Comparison of ENCODE assay signal across 18 cellular contexts in the genomic region with DNA sequence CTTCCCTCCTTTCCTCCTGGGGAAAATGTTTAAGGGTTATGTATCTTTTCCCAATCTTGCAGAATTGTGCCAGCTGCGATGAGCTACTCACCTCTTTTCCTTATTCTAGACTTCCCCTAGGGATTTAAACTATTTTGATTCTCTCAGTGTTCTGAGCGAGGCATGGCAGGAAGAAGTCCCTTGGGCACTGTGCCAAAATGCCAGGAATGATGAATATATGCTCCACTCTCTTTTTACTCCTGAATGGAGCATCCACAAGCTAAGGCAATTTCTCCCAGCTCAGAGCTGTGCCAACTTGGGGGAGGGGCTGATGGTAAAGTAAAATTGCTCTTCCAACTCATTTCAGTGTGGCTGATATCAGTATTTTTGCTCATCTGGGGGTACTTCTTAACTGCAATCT. TPM values are rescaled to one million over a fixed set of nuclear protein-coding genes. Genes with fewer than 3 reads are reported as not detected.
DNase-seq lines count a peak whose midpoint lies in the region; ATAC-seq, FAIRE-seq and TF ChIP-seq lines count a peak whose summit lies in the region.
"Had no signal": no experiment of that assay in that cellular context is flagged by ENCODE, and none has a peak within 500 bp of the region (broad histone marks: within the 10 kb centered on the region; RNA-seq: fewer than 3 reads in every experiment).

No MANE protein-coding gene starts in this region.

- peaks cover 2% of the 10 kb centered on the region for H3K36me3 Mint-ChIP-seq in activated CD4-positive, alpha-beta T cell treated with anti-CD3 and anti-CD28 coated beads for 36 hours (ENCODE audit: low read depth)
- no peaks in the 10 kb centered on the region for H3K36me3 Mint-ChIP-seq in activated CD4-positive, alpha-beta memory T cell treated with anti-CD3 and anti-CD28 coated beads for 36 hours

- no peak overlapping the region for H3K4me3 Mint-ChIP-seq in activated CD4-positive, alpha-beta T cell treated with anti-CD3 and anti-CD28 coated beads for 36 hours
- no peak overlapping the region for H3K4me3 Mint-ChIP-seq in activated CD4-positive, alpha-beta memory T cell treated with anti-CD3 and anti-CD28 coated beads for 36 hours

- peaks cover 53% of the 10 kb centered on the region for H3K4me1 Mint-ChIP-seq in activated CD4-positive, alpha-beta T cell treated with anti-CD3 and anti-CD28 coated beads for 36 hours
- peaks cover 46% of the 10 kb centered on the region for H3K4me1 Mint-ChIP-seq in activated CD4-positive, alpha-beta memory T cell treated with anti-CD3 and anti-CD28 coated beads for 36 hours (ENCODE audit: low read depth)

- H3K27me3 ChIP-seq in hepatocyte = no peaks in the 10 kb centered on the region

- no peaks in the 10 kb centered on the region for H3K79me2 ChIP-seq in hepatocyte

- H3K4me1 ChIP-seq in hepatocyte (ENCODE audit: insufficient read depth) = no peaks in the 10 kb centered on the region
- no peaks in the 10 kb centered on the region for H3K4me1 ChIP-seq in kidney (ENCODE audit: control insufficient read depth in 1 of 2, insufficient read depth in 1 of 2, low read depth in 1 of 2, low read length in 2 of 2)

- H3K36me3 ChIP-seq in hepatocyte (replicated peaks; ENCODE audit: insufficient read depth, low read depth) (no peaks in the 10 kb centered on the region), kidney (ENCODE audit: control insufficient read depth in 1 of 2, insufficient read depth in 2 of 2, low read length in 2 of 2) (no peaks in the 10 kb centered on the region)

- H3K27ac Mint-ChIP-seq in activated CD4-positive, alpha-beta T cell treated with anti-CD3 and anti-CD28 coated beads for 36 hours = peak overlapping the region; percentile 69
- H3K27ac Mint-ChIP-seq in activated CD4-positive, alpha-beta memory T cell treated with anti-CD3 and anti-CD28 coated beads for 36 hours = peak overlapping the region; percentile 58

- H3K9me3 ChIP-seq in hepatocyte (ENCODE audit: low read depth) (no peaks in the 10 kb centered on the region), kidney (ENCODE audit: control insufficient read depth in 1 of 2, low read length in 2 of 2) (no peaks in the 10 kb centered on the region)

- no peak overlapping the region for H2AFZ ChIP-seq in hepatocyte

- 66% methylated on average over 2 of the region's 2 CpGs for WGBS in hepatocyte (ENCODE audit: low lambda C conversion rate, missing lambda C conversion rate)

- POLR2A ChIA-PET in activated CD4-positive, alpha-beta T cell treated with anti-CD3 and anti-CD28 coated beads for 36 hours (lab: Charles Lee) = no interaction called here
- POLR2A ChIA-PET in activated CD4-positive, alpha-beta memory T cell treated with anti-CD3 and anti-CD28 coated beads for 36 hours (lab: Charles Lee) = no interaction called here

- no peak for FAIRE-seq in kidney (lab: Jason Lieb, UNC)
- FAIRE-seq: endothelial cell of umbilical vein had no signal

- H3K9me3 Mint-ChIP-seq in activated CD4-positive, alpha-beta T cell treated with anti-CD3 and anti-CD28 coated beads for 36 hours (ENCODE audit: low read depth) = peaks cover 5% of the 10 kb centered on the region
- no peaks in the 10 kb centered on the region for H3K9me3 Mint-ChIP-seq in activated CD4-positive, alpha-beta memory T cell treated with anti-CD3 and anti-CD28 coated beads for 36 hours

- H3K9me2 ChIP-seq in hepatocyte (replicated peaks; ENCODE audit: insufficient read depth) = no peaks in the 10 kb centered on the region

- CTCF ChIA-PET in activated CD4-positive, alpha-beta T cell treated with anti-CD3 and anti-CD28 coated beads for 36 hours (lab: Charles Lee) = interaction anchor here (0.8 kb wide), 1 partner anchor 301 kb away, joined by 3 read pairs; no protein-coding TSS in a partner anchor
- CTCF ChIA-PET in activated CD4-positive, alpha-beta memory T cell treated with anti-CD3 and anti-CD28 coated beads for 36 hours (lab: Charles Lee) = no interaction called here

- H3K9ac ChIP-seq in kidney (ENCODE audit: low read length in 2 of 2) = no peak overlapping the region

- DNase-seq in activated CD4-positive, alpha-beta T cell treated with anti-CD3 and anti-CD28 coated beads for 36 hours = no peak
- no peak for DNase-seq in activated CD4-positive, alpha-beta T cell treated with anti-CD3 and anti-CD28 coated beads, Interleukin-2, amount 50 U/mL, for 48 hours
- DNase-seq in HT1080 (ENCODE audit: low read depth) (peak; percentile 41), hepatocyte (ENCODE audit: low spot score) (peak; percentile 8), kidney (no peak), SKM-1 (lab: John Stamatoyannopoulos, UW; ENCODE audit: unreplicated experiment) (no peak)
- no peak for DNase-seq in activated CD4-positive, alpha-beta memory T cell treated with anti-CD3 and anti-CD28 coated beads for 36 hours
- DNase-seq: activated CD8-positive, alpha-beta memory T cell treated with anti-CD3 and anti-CD28 coated beads for 24 hours; NCI-H524 treated with DMSO at 0.1 percent for 48 hours; RPMI8226 had no signal

- no peak for ATAC-seq in activated CD4-positive, alpha-beta T cell treated with anti-CD3 and anti-CD28 coated beads for 36 hours
- no peak for ATAC-seq in GM18867 (IDR thresholded peaks at IDR 0.05; ENCODE audit: unreplicated experiment)

- no peaks in the 10 kb centered on the region for H4K20me1 ChIP-seq in hepatocyte (ENCODE audit: insufficient read depth, poor library complexity, severe bottlenecking)

- no peak overlapping the region for H3K4me3 ChIP-seq in hepatocyte
- H3K4me3 ChIP-seq in kidney (ENCODE audit: low read length in 2 of 2) = no peak overlapping the region
- H3K4me3 ChIP-seq: smooth muscle cell had no signal

- H3K27ac ChIP-seq in hepatocyte (no peak overlapping the region), kidney (ENCODE audit: low read depth in 2 of 2, low read length in 2 of 2) (no peak overlapping the region)

- no peaks in the 10 kb centered on the region for H3K27me3 Mint-ChIP-seq in activated CD4-positive, alpha-beta T cell treated with anti-CD3 and anti-CD28 coated beads for 36 hours
- H3K27me3 Mint-ChIP-seq in activated CD4-positive, alpha-beta memory T cell treated with anti-CD3 and anti-CD28 coated beads for 36 hours = no peaks in the 10 kb centered on the region

- intact Hi-C loops in activated CD4-positive, alpha-beta T cell treated with anti-CD3 and anti-CD28 coated beads for 36 hours (cut with DNase I, micrococcal nuclease) = loop anchor here (1.0 to 5.0 kb wide), 4 partner anchors 56 to 574 kb away; a partner anchor contains a TSS
- intact Hi-C loops in activated CD4-positive, alpha-beta memory T cell treated with anti-CD3 and anti-CD28 coated beads for 36 hours (cut with micrococcal nuclease) = loop anchor here (5.0 kb wide), 3 partner anchors 301 to 579 kb away; a partner anchor contains a TSS
- intact Hi-C loops in kidney (cut with DNase I) = no loop called here

- H3K4me2 ChIP-seq in hepatocyte = no peak overlapping the region
- H3K4me2 ChIP-seq: smooth muscle cell had no signal

- TF ChIP-seq CTCF in hepatocyte (IDR thresholded peaks at IDR 0.05; ENCODE audit: poor library complexity) = no peak
- TF ChIP-seq CTCF in kidney (IDR thresholded peaks at IDR 0.05; ENCODE audit: borderline replicate concordance, extremely low read depth, insufficient read depth) = no peak

RNA-seq across cellular contexts. Expression of a gene that starts 4.0 kb away (rescaled TPM):
- total RNA-seq in activated CD4-positive, alpha-beta T cell treated with anti-CD3 and anti-CD28 coated beads for 36 hours = not detected
- total RNA-seq in HT1080 (2014; rRNA removed; shearing (Covaris generic)) = not detected in 2 replicates
- not detected in 2 replicates for polyA plus RNA-seq in HT1080 (2015; cell fraction: cytosol; rRNA removed)
- polyA plus RNA-seq in HT1080 (2015; cell fraction: nucleus; rRNA removed) = not detected in 2 replicates
- total RNA-seq in activated CD4-positive, alpha-beta memory T cell treated with anti-CD3 and anti-CD28 coated beads for 36 hours = not detected
- not detected in 2 replicates for total RNA-seq in hepatocyte
- not detected in 2 replicates for polyA plus RNA-seq in hepatocyte
- total RNA-seq in kidney = not detected
- polyA plus RNA-seq in kidney (ENCODE audit: insufficient read depth, low read depth, low replicate concordance) = not detected
- total RNA-seq: chondrocyte, endothelial cell of umbilical vein, kidney epithelial cell, omental fat pad, smooth muscle cell, subcutaneous adipose tissue had no signal
- polyA plus RNA-seq: adipose tissue, endothelial cell of umbilical vein, smooth muscle cell had no signal

RNA-seq across cellular contexts. Expression of a gene that starts 57.1 kb away (rescaled TPM):
- total RNA-seq in activated CD4-positive, alpha-beta T cell treated with anti-CD3 and anti-CD28 coated beads for 36 hours = 1 to 10 TPM; 7.8 to 9.8 TPM
- 6.9 and 7.9 TPM in 2 replicates for total RNA-seq in HT1080 (2014; rRNA removed; shearing (Covaris generic))
- polyA plus RNA-seq in HT1080 (2015; cell fraction: cytosol; rRNA removed) = 10.1 and 14.4 TPM in 2 replicates
- 10.1 and 15.1 TPM in 2 replicates for polyA plus RNA-seq in HT1080 (2015; cell fraction: nucleus; rRNA removed)
- total RNA-seq in activated CD4-positive, alpha-beta memory T cell treated with anti-CD3 and anti-CD28 coated beads for 36 hours = 1 to 10 TPM; 5.6 to 8.9 TPM
- 16.9 and 17.9 TPM in 2 replicates for total RNA-seq in hepatocyte
- polyA plus RNA-seq in hepatocyte = 5.4 and 6.2 TPM in 2 replicates
- total RNA-seq in kidney = 4.3 TPM
- polyA plus RNA-seq in kidney (ENCODE audit: insufficient read depth, low read depth, low replicate concordance) = 5.7 TPM

Comparison
In these comparisons a context has a peak if more than half of its experiments do, and no peak if none do; other contexts are left out.
1. DNase-seq: peak in HT1080 (single experiment) and hepatocyte (single experiment); none in activated CD4-positive, alpha-beta T cell treated with anti-CD3 and anti-CD28 coated beads for 36 hours (single experiment), activated CD4-positive, alpha-beta T cell treated with anti-CD3 and anti-CD28 coated beads, Interleukin-2, amount 50 U/mL, for 48 hours (0 of 2), activated CD4-positive, alpha-beta memory T cell treated with anti-CD3 and anti-CD28 coated beads for 36 hours (single experiment), kidney (single experiment) and SKM-1 (single experiment).